Comparison of ENCODE assay signal across 17 cellular contexts in the genomic region with DNA sequence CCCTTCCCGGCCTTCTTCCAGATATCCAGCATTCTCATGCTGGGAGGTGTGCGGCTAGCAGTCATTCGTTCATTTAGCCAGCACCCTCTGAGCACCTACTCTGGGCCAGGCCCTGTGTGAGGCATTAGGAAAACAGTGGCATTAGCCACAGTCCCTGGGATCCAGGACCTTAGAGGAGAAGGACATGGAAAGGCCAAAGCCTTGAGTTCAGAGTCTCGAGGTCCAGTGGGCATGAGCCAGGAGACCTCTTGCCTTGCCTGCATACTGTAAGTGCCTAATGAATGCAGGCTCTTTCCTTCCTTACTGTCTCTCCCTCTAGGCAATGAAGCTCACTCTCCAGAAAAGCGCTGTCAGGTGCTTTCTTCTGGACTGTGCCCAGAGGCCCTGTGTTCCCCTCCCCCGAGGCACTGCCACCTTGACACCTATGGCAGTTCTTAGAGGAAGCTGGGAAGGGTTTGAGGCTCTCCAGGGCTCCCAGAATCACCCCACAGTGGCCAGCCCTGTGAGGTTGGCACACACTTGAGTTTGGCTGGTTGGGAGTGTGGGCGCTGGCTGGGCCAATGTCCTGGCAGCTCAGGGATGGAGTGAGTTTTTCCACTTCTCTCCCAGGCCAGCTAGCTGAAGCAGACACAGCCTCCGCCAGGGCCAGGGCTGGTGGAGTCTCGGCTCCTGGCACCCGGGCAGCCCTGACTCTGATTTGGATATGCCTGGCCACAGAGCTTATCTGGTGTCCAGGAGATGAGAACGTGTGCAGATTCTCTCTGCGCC. TPM values are rescaled to one million over a fixed set of nuclear protein-coding genes. Genes with fewer than 3 reads are reported as not detected.
DNase-seq lines count a peak whose midpoint lies in the region; TF ChIP-seq lines count a peak whose summit lies in the region.
"Had no signal": no experiment of that assay in that cellular context is flagged by ENCODE, and none has a peak within 500 bp of the region (broad histone marks: within the 10 kb centered on the region; RNA-seq: fewer than 3 reads in every experiment).

No MANE protein-coding gene starts in this region.

- H3K27me3 ChIP-seq in MG63 = no peaks in the 10 kb centered on the region
- H3K27me3 ChIP-seq in mammary epithelial cell (ENCODE audit: insufficient read depth, low read length) = no peaks in the 10 kb centered on the region
- H3K27me3 ChIP-seq: uterus had no signal

- in situ Hi-C loops in mammary epithelial cell (cut with MboI; ENCODE audit: low sequenced_read_pairs in 2 of 2) = loop anchor here in 1 of 2 donors (10.0 kb wide), 1 partner anchor 61 kb away; no protein-coding TSS in a partner anchor

- H3K36me3 ChIP-seq in MG63 (peaks cover 12% of the 10 kb centered on the region; the same call in 1 of the 2 replicates), mammary epithelial cell (ENCODE audit: insufficient read depth, low read length) (no peaks in the 10 kb centered on the region)
- H3K36me3 ChIP-seq: SJCRH30, uterus had no signal

- no peak for TF ChIP-seq CTCF in mammary epithelial cell (conservative IDR thresholded peaks at IDR 0.05 in 1 of 2, IDR thresholded peaks at IDR 0.05 in 1 of 2; ENCODE audit: extremely low read depth in 1 of 2, insufficient read depth in 1 of 2, low read depth in 1 of 2, low read length in 2 of 2)

- CTCF ChIA-PET in mammary epithelial cell (lab: Charles Lee; ENCODE audit: low non-redundant PET) = no interaction called here

- H2AFZ ChIP-seq in mammary epithelial cell (ENCODE audit: low read depth, low read length) = no peak overlapping the region

- 96% methylated on average over 8 of the region's 12 CpGs for WGBS in mammary epithelial cell (ENCODE audit: low coverage, missing lambda C conversion rate)

- H3K4me1 ChIP-seq in mammary epithelial cell (ENCODE audit: insufficient read depth, low read length) = peaks cover 29% of the 10 kb centered on the region
- H3K4me1 ChIP-seq: SJCRH30 had no signal

- H4K20me1 ChIP-seq in mammary epithelial cell (ENCODE audit: insufficient read depth, low read length) = no peaks in the 10 kb centered on the region

- H3K4me3 ChIP-seq in MG63 (no peak overlapping the region), mammary epithelial cell (replicated peaks in 1 of 3; ENCODE audit: insufficient read depth in 1 of 3, low read depth in 2 of 3, low read length in 3 of 3) (no peak overlapping the region)
- H3K4me3 ChIP-seq: psoas muscle, SJCRH30, uterus had no signal

- intact Hi-C loops in mammary epithelial cell (cut with micrococcal nuclease) = no loop called here

- peak overlapping the region; percentile 77 for H3K27ac ChIP-seq in temporal lobe (ENCODE audit: low read depth, low read length)
- no peak overlapping the region for H3K27ac ChIP-seq in mammary epithelial cell (ENCODE audit: insufficient read depth, low read depth, low read length)
- H3K27ac ChIP-seq: psoas muscle, SJCRH30 had no signal

- dilution Hi-C loops in mammary epithelial cell (cut with HindIII; ENCODE audit: low sequenced_read_pairs) = no loop called here

- BruUV-seq in mammary epithelial cell (replicated peaks; lab: Mats Ljungman, UMichigan) = no TSS peak

- H3K79me2 ChIP-seq in mammary epithelial cell (ENCODE audit: insufficient read depth, low read length) = no peaks in the 10 kb centered on the region

- H3K9ac ChIP-seq in mammary epithelial cell (ENCODE audit: insufficient read depth, low read length) = no peak overlapping the region

- no peak overlapping the region for H3K4me2 ChIP-seq in mammary epithelial cell (ENCODE audit: insufficient read depth, low read depth, low read length)

- H3K9me3 ChIP-seq in MG63 (no peaks in the 10 kb centered on the region), mammary epithelial cell (replicated peaks; ENCODE audit: insufficient read depth, low read length) (no peaks in the 10 kb centered on the region)
- H3K9me3 ChIP-seq: Caco-2, psoas muscle, SJCRH30, uterus had no signal

- DNase-seq in MG63 (peak; percentile 66), cerebellum (ENCODE audit: low spot score) (peak; percentile 58), medulla oblongata (ENCODE audit: extremely low spot score) (peak; percentile 34), mammary epithelial cell (no peak)
- DNase-seq in activated CD8-positive, alpha-beta memory T cell treated with anti-CD3 and anti-CD28 coated beads for 24 hours = no peak
- DNase-seq in stimulated activated CD4-positive, alpha-beta T cell treated with anti-CD3 and anti-CD28 coated beads, Interleukin-4, amount 100 ng/mL, for 1 hour = no peak
- DNase-seq: activated B cell treated with CpG ODN at 0.5 μM for 24 hours; activated naive CD8-positive, alpha-beta T cell treated with anti-CD3 and anti-CD28 coated beads for 36 hours; Caco-2; H7; immature natural killer cell; PC-3; psoas muscle; SJCRH30; T-helper 2 cell; uterus had no signal

RNA-seq across cellular contexts. Expression of a gene that starts 5.3 kb away (rescaled TPM):
- total RNA-seq in MG63 (2014; rRNA removed; shearing (Covaris generic); ENCODE audit: low replicate concordance) = 7.1 and 7.9 TPM in 2 replicates
- total RNA-seq in cerebellum (30.2 TPM), temporal lobe (28.0 TPM), mammary epithelial cell (1 to 10 TPM; 3.2 to 4.3 TPM)
- polyA plus RNA-seq in mammary epithelial cell = 2.6 TPM
- polyA minus RNA-seq in mammary epithelial cell = 2.7 TPM
- total RNA-seq: activated naive CD8-positive, alpha-beta T cell treated with anti-CD3 and anti-CD28 coated beads for 36 hours; SJCRH30 had no signal
- polyA plus RNA-seq: immature natural killer cell had no signal

Comparison
In these comparisons a context has a peak if more than half of its experiments do, and no peak if none do; other contexts are left out.
1. DNase-seq: peak in MG63 (single experiment), cerebellum (single experiment) and medulla oblongata (single experiment); none in activated CD8-positive, alpha-beta memory T cell treated with anti-CD3 and anti-CD28 coated beads for 24 hours (single experiment), stimulated activated CD4-positive, alpha-beta T cell treated with anti-CD3 and anti-CD28 coated beads, Interleukin-4, amount 100 ng/mL, for 1 hour (single experiment) and mammary epithelial cell (single experiment).